Comparison of ENCODE assay signal across 18 cellular contexts in the genomic region with DNA sequence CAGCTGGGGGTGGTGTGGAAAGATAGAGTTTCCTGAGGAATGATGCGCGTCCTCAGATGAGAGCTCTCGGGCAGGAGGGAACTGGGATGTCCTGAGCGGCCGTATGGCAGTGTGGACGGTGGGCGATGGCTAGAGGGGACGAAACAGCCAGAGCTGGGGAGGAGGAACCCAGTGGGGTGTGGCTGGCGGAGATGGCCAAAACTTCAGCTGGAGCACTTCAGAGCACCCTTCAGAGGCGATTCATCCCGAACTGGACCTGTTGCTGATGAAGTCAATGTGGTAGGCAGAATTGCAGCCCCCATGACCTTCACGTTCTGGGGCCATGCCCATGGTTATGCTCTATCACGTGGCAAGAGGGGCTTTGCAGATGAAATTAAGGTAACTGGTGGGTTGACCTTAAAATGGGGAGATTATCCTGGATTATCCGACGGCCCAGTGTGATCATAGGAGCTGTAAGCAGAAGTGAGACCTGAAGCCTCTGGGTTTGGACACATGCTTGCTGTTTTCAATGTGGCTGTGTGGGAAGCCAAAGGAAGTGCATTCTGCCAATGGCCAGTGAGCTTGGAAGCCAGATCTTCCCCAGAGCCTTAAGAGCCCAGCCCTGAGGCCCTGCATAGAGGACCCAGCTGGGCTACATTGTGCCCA. TPM values are rescaled to one million over a fixed set of nuclear protein-coding genes. Genes with fewer than 3 reads are reported as not detected.
A peak's percentile ranks its signal among the peaks of the same experiment; 100 is the strongest.
DNase-seq lines count a peak whose midpoint lies in the region; ATAC-seq lines count a peak whose summit lies in the region.
"Had no signal": no experiment of that assay in that cellular context is flagged by ENCODE, and none has a peak within 500 bp of the region (broad histone marks: within the 10 kb centered on the region; RNA-seq: fewer than 3 reads in every experiment).

No MANE protein-coding gene starts in this region.

- H3K27me3 Mint-ChIP-seq in activated naive CD8-positive, alpha-beta T cell treated with anti-CD3 and anti-CD28 coated beads, Interleukin-2, amount 50 U/mL, for 24 hours, result no peaks in the 10 kb centered on the region
- H3K27me3 Mint-ChIP-seq in activated naive CD8-positive, alpha-beta T cell treated with anti-CD3 and anti-CD28 coated beads for 36 hours, result no peaks in the 10 kb centered on the region
- no peaks in the 10 kb centered on the region for H3K27me3 Mint-ChIP-seq in T-helper 17 cell
- no peaks in the 10 kb centered on the region for H3K27me3 Mint-ChIP-seq in stimulated activated naive B cell treated with anti-CD40 and anti-IgM and Interleukin-4, amounts not matched to agents 10 μg/mL and 1 μg/mL and 100 μg/mL, for 72 hours
- H3K27me3 Mint-ChIP-seq: CD4-positive, CD25-positive, alpha-beta regulatory T cell had no signal

- no peaks in the 10 kb centered on the region for H3K9me3 ChIP-seq in T-helper 17 cell (ENCODE audit: control insufficient read depth, low read length, poor library complexity, severe bottlenecking)

- H3K36me3 Mint-ChIP-seq in activated naive CD8-positive, alpha-beta T cell treated with anti-CD3 and anti-CD28 coated beads, Interleukin-2, amount 50 U/mL, for 24 hours (ENCODE audit: low read depth), result peaks cover 25% of the 10 kb centered on the region
- H3K36me3 Mint-ChIP-seq in activated naive CD8-positive, alpha-beta T cell treated with anti-CD3 and anti-CD28 coated beads for 36 hours, result peaks cover 23% of the 10 kb centered on the region
- peaks cover 3% of the 10 kb centered on the region for H3K36me3 Mint-ChIP-seq in T-helper 17 cell (ENCODE audit: low read depth)
- H3K36me3 Mint-ChIP-seq in stimulated activated naive B cell treated with anti-CD40 and anti-IgM and Interleukin-4, amounts not matched to agents 10 μg/mL and 1 μg/mL and 100 μg/mL, for 72 hours, result peaks cover 37 to 38% of the 10 kb centered on the region in 2 donors

- H3K4me1 Mint-ChIP-seq in activated naive CD8-positive, alpha-beta T cell treated with anti-CD3 and anti-CD28 coated beads, Interleukin-2, amount 50 U/mL, for 24 hours, result peaks cover 2% of the 10 kb centered on the region
- peaks cover 1% of the 10 kb centered on the region for H3K4me1 Mint-ChIP-seq in activated naive CD8-positive, alpha-beta T cell treated with anti-CD3 and anti-CD28 coated beads for 36 hours
- peaks cover 4% of the 10 kb centered on the region for H3K4me1 Mint-ChIP-seq in T-helper 17 cell
- peaks cover 6 to 8% of the 10 kb centered on the region in 2 donors for H3K4me1 Mint-ChIP-seq in stimulated activated naive B cell treated with anti-CD40 and anti-IgM and Interleukin-4, amounts not matched to agents 10 μg/mL and 1 μg/mL and 100 μg/mL, for 72 hours
- H3K4me1 Mint-ChIP-seq: CD4-positive, CD25-positive, alpha-beta regulatory T cell had no signal

- H3K27ac Mint-ChIP-seq in activated naive CD8-positive, alpha-beta T cell treated with anti-CD3 and anti-CD28 coated beads, Interleukin-2, amount 50 U/mL, for 24 hours, result peak overlapping the region; percentile 22
- no peak overlapping the region for H3K27ac Mint-ChIP-seq in activated naive CD8-positive, alpha-beta T cell treated with anti-CD3 and anti-CD28 coated beads for 36 hours
- H3K27ac Mint-ChIP-seq in T-helper 17 cell, result peak overlapping the region; percentile 81
- H3K27ac Mint-ChIP-seq in stimulated activated naive B cell treated with anti-CD40 and anti-IgM and Interleukin-4, amounts not matched to agents 10 μg/mL and 1 μg/mL and 100 μg/mL, for 72 hours, result peak overlapping the region; percentile 38

- H3K9me3 Mint-ChIP-seq in activated naive CD8-positive, alpha-beta T cell treated with anti-CD3 and anti-CD28 coated beads, Interleukin-2, amount 50 U/mL, for 24 hours, result no peaks in the 10 kb centered on the region
- no peaks in the 10 kb centered on the region for H3K9me3 Mint-ChIP-seq in activated naive CD8-positive, alpha-beta T cell treated with anti-CD3 and anti-CD28 coated beads for 36 hours
- H3K9me3 Mint-ChIP-seq in stimulated activated naive B cell treated with anti-CD40 and anti-IgM and Interleukin-4, amounts not matched to agents 10 μg/mL and 1 μg/mL and 100 μg/mL, for 72 hours, result no peaks in the 10 kb centered on the region
- H3K9me3 Mint-ChIP-seq: CD4-positive, CD25-positive, alpha-beta regulatory T cell had no signal

- ATAC-seq in activated naive CD8-positive, alpha-beta T cell treated with anti-CD3 and anti-CD28 coated beads, Interleukin-2, amount 50 U/mL, for 24 hours, result no peak
- ATAC-seq in T-helper 17 cell, result no peak
- no peak for ATAC-seq in left lobe of liver
- ATAC-seq in stimulated activated naive B cell treated with anti-CD40 and anti-IgM and Interleukin-4, amounts not matched to agents 10 μg/mL and 1 μg/mL and 100 μg/mL, for 72 hours (replicated peaks), result peak in 1 of 2 donors; percentile 29

- H3K4me3 Mint-ChIP-seq in activated naive CD8-positive, alpha-beta T cell treated with anti-CD3 and anti-CD28 coated beads, Interleukin-2, amount 50 U/mL, for 24 hours, result no peak overlapping the region
- no peak overlapping the region for H3K4me3 Mint-ChIP-seq in activated naive CD8-positive, alpha-beta T cell treated with anti-CD3 and anti-CD28 coated beads for 36 hours
- peak overlapping the region; percentile 74 for H3K4me3 Mint-ChIP-seq in T-helper 17 cell
- H3K4me3 Mint-ChIP-seq in stimulated activated naive B cell treated with anti-CD40 and anti-IgM and Interleukin-4, amounts not matched to agents 10 μg/mL and 1 μg/mL and 100 μg/mL, for 72 hours, result peak overlapping the region in 1 of 2 donors; percentile 2
- H3K4me3 Mint-ChIP-seq: CD4-positive, CD25-positive, alpha-beta regulatory T cell had no signal

- DNase-seq in activated naive CD8-positive, alpha-beta T cell treated with anti-CD3 and anti-CD28 coated beads, Interleukin-2, amount 50 U/mL, for 24 hours, result no peak
- no peak for DNase-seq in activated naive CD8-positive, alpha-beta T cell treated with anti-CD3 and anti-CD28 coated beads for 36 hours
- no peak for DNase-seq in T-helper 17 cell
- peak; percentile 24 for DNase-seq in left lobe of liver (ENCODE audit: low spot score)
- DNase-seq in stimulated activated naive B cell treated with anti-CD40 and anti-IgM and Interleukin-4, amounts not matched to agents 10 μg/mL and 1 μg/mL and 100 μg/mL, for 72 hours, result no peak
- DNase-seq in kidney glomerular epithelial cell (lab: John Stamatoyannopoulos, UW), result no peak
- DNase-seq in retina, result no peak
- DNase-seq in NAMALWA (ENCODE audit: low spot score), result no peak
- DNase-seq: ACHN; activated CD4-positive, alpha-beta T cell treated with anti-CD3 and anti-CD28 coated beads, Interleukin-2, amount 50 U/mL, for 1 hour; CD4-positive, CD25-positive, alpha-beta regulatory T cell; DMS53; mesenchymal stem cell; NCI-H146; NCI-H345; RPMI8226; stimulated activated naive CD4-positive, alpha-beta T cell treated with Interleukin-2 at 50 U/mL for 16 hours; SW 1271 had no signal

RNA-seq across cellular contexts. Expression of a gene that starts 52.3 kb away (rescaled TPM):
- total RNA-seq in activated naive CD8-positive, alpha-beta T cell treated with anti-CD3 and anti-CD28 coated beads for 36 hours, result 100 to 1,000 TPM; 143 to 157 TPM
- total RNA-seq in T-helper 17 cell, result 10 to 100 TPM; 37.3 to 70.4 TPM
- 4.4 TPM for total RNA-seq in left lobe of liver
